Comparison of ENCODE assay signal across 17 cellular contexts in the genomic region with DNA sequence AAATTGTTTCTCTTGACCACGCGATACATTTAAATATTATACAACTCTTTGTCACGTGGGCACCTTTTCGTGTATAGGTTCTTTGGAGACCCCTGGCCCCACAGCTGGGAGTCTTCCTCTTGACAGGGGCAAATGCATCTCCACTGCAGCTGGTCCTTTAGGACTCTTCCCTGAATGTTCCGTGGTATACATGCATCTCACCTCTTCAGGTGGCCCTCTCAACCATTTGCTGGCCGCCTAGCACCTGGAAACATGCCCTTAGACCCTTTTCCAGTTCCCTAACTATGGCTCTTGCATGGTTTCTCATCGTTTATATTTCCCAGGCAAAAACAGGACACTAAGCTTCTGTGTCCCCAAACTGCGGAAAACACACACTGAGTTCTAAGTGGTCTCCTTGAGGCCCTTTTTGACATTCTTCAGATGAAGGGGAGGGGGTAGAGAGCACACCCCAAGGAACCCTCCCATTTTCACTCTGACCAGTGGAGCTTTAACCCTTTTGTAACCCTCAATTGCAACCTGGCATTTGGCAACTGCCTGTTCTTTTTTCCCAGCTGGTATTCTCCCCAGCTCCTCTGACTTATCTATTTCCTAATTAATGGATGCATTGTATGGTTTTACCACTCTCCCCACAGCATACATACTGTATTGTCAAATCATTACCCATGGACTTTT. TPM values are rescaled to one million over a fixed set of nuclear protein-coding genes. Genes with fewer than 3 reads are reported as not detected.
DNase-seq lines count a peak whose midpoint lies in the region; ATAC-seq and TF ChIP-seq lines count a peak whose summit lies in the region.
"Had no signal": no experiment of that assay in that cellular context is flagged by ENCODE, and none has a peak within 500 bp of the region (broad histone marks: within the 10 kb centered on the region; RNA-seq: fewer than 3 reads in every experiment).

No MANE protein-coding gene starts in this region.

- H3K4me1 Mint-ChIP-seq in T-helper 17 cell, result peaks cover 21% of the 10 kb centered on the region

- H3K36me3 Mint-ChIP-seq in T-helper 17 cell (ENCODE audit: low read depth), result no peaks in the 10 kb centered on the region

- H3K27ac Mint-ChIP-seq in T-helper 17 cell, result peak overlapping the region; percentile 82

- DNase-seq in right cardiac atrium, result no peak
- DNase-seq in cardiac septum (ENCODE audit: low spot score), result no peak
- DNase-seq in T-helper 17 cell, result no peak
- no peak for DNase-seq in left lung
- DNase-seq in D341Med (ENCODE audit: low spot score), result no peak
- no peak for DNase-seq in NCI-H1694 (lab: John Stamatoyannopoulos, UW)
- no peak for DNase-seq in retina
- DNase-seq: C1 segment of cervical spinal cord; effector memory CD4-positive, alpha-beta T cell; islet precursor cell; NCI-H2081 treated with DMSO at 0.1 percent for 48 hours; NCI-H748 treated with DMSO at 0.1 percent for 48 hours; SIG-M5; stimulated activated CD4-positive, alpha-beta T cell treated with anti-CD3 and anti-CD28 coated beads, Interleukin-4, amount 100 ng/mL, for 1 hour; stimulated activated naive CD8-positive, alpha-beta T cell treated with anti-CD3 and anti-CD28 coated beads, Interleukin-15, Interleukin-2, amounts not matched to agents 100 U/mL and 50 U/mL, for 24 hours had no signal

- intact Hi-C loops in right cardiac atrium (cut with DNase I) (no loop called here), cardiac septum (cut with DNase I) (no loop called here), left lung (cut with DNase I) (no loop called here)

- no peaks in the 10 kb centered on the region for H3K9me3 ChIP-seq in right cardiac atrium (ENCODE audit: control insufficient read depth, low read length)
- no peaks in the 10 kb centered on the region for H3K9me3 ChIP-seq in T-helper 17 cell (ENCODE audit: control insufficient read depth, low read length, poor library complexity, severe bottlenecking)
- H3K9me3 ChIP-seq in left lung, result no peaks in the 10 kb centered on the region
- H3K9me3 ChIP-seq: HAP-1 had no signal

- H3K4me3 Mint-ChIP-seq in T-helper 17 cell, result no peak overlapping the region

- H3K27me3 Mint-ChIP-seq in T-helper 17 cell, result no peaks in the 10 kb centered on the region

- 46% methylated on average over 8 of the region's 8 CpGs for WGBS in right cardiac atrium

- no peak for TF ChIP-seq CTCF in left lung (IDR thresholded peaks at IDR 0.05)

- ATAC-seq in right cardiac atrium (peak; percentile 19 to 40), T-helper 17 cell (no peak), left lung (peak; percentile 3), GM21529 (IDR thresholded peaks at IDR 0.05; ENCODE audit: unreplicated experiment) (no peak)
- ATAC-seq: stimulated activated naive CD8-positive, alpha-beta T cell treated with anti-CD3 and anti-CD28 coated beads, Interleukin-15, Interleukin-2, amounts not matched to agents 100 U/mL and 50 U/mL, for 24 hours had no signal

- H3K4me3 ChIP-seq in right cardiac atrium (ENCODE audit: low read length) (no peak overlapping the region), left lung (no peak overlapping the region)
- H3K4me3 ChIP-seq: HAP-1 had no signal

- no peaks in the 10 kb centered on the region for H3K27me3 ChIP-seq in right cardiac atrium (ENCODE audit: control insufficient read depth, insufficient read depth)
- H3K27me3 ChIP-seq in left lung, result no peaks in the 10 kb centered on the region

- no peak overlapping the region for H3K27ac ChIP-seq in right cardiac atrium (ENCODE audit: low read length)
- H3K27ac ChIP-seq in left lung, result no peak overlapping the region

- H3K36me3 ChIP-seq in left lung, result peaks cover 0 to 7% of the 10 kb centered on the region in 2 donors
- H3K36me3 ChIP-seq: HAP-1 had no signal

- peaks cover 4% of the 10 kb centered on the region for H3K4me1 ChIP-seq in right cardiac atrium (ENCODE audit: control insufficient read depth, insufficient read depth, low read length)
- H3K4me1 ChIP-seq in left lung, result peaks cover 0 to 6% of the 10 kb centered on the region in 2 donors

RNA-seq across cellular contexts. Expression of a gene that starts 20.6 kb away (rescaled TPM):
- total RNA-seq in right cardiac atrium (100 to 1,000 TPM; 353 to 383 (median 368) TPM), cardiac septum (353 TPM), T-helper 17 cell (100 to 1,000 TPM; 392 to 399 TPM), left lung (100 to 1,000 TPM; 338 to 456 TPM)
- 521 TPM for polyA plus RNA-seq in right cardiac atrium

RNA-seq across cellular contexts. Expression of a gene that starts 21.6 kb away (rescaled TPM):
- total RNA-seq in right cardiac atrium (10 to 100 TPM; 68.1 to 82.5 (median 72.2) TPM), cardiac septum (66.8 TPM), T-helper 17 cell (100 to 1,000 TPM in 1 of 2 donors, 10 to 100 TPM in 1; 98.3 to 102 TPM), left lung (100 to 1,000 TPM in 1 of 2 donors, 10 to 100 TPM in 1; 92.2 to 107 TPM)
- 61.2 TPM for polyA plus RNA-seq in right cardiac atrium

RNA-seq across cellular contexts. Expression of a gene that starts 28.0 kb away (rescaled TPM):
- 1 to 10 TPM in 2 of 4 donors, under 1 TPM in 2; 0.32 to 1.3 (median 1.00) TPM for total RNA-seq in right cardiac atrium
- polyA plus RNA-seq in right cardiac atrium, result 1.1 TPM
- total RNA-seq in cardiac septum, result 0.57 TPM
- 1 to 10 TPM; 3.9 to 4.3 TPM for total RNA-seq in T-helper 17 cell
- total RNA-seq in left lung, result 1 to 10 TPM; 4.9 to 5.9 TPM

Comparison
In these comparisons a context has a peak if more than half of its experiments do, and no peak if none do; other contexts are left out.
1. ATAC-seq: peak in right cardiac atrium (2 of 2) and left lung (single experiment); none in T-helper 17 cell (single experiment) and GM21529 (single experiment).